In genomic region chr1:15463401-15463800, GRCh38 we compare ENCODE assay signal across 1 cellular context.
TF ChIP-seq lines count a peak whose summit lies in the region.
"Not testable (repeated sequence)": the region's sequence is repeated elsewhere in the genome, so short reads cannot be mapped to it uniquely, and the experiment has no call there.

No MANE protein-coding gene starts in this region.

TF ChIP-seq in HepG2, 621 proteins besides CTCF, POLR2A, EP300 and RAD21:
- TF ChIP-seq CREB1 (IDR thresholded peaks at IDR 0.05), result peak; percentile 80
- not testable (repeated sequence) for TF ChIP-seq CREB1 (CRISPR knock-in tag; IDR thresholded peaks at IDR 0.05)
